Comparison of ENCODE assay signal across 19 cellular contexts in the genomic region with DNA sequence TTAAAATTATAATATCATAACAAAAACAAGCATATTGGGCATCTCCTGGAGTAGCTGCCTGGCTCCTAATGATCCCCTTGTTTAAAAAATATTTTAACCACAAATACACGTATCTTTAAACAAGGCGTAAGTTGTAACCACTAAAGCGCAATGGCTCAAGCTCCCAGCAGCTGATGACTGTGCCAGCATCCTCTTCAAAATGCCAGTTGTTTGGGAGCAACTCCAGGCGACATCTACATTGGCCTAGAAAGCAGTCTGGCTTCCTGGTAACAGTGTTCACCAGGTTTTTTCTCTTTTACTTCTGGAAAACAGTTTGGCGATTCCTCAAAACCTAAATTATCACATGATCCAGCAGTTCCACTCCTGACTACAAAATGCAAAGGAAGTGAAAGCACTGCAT. TPM values are rescaled to one million over a fixed set of nuclear protein-coding genes. Genes with fewer than 3 reads are reported as not detected.
DNase-seq lines count a peak whose midpoint lies in the region; ATAC-seq and TF ChIP-seq lines count a peak whose summit lies in the region.
"Had no signal": no experiment of that assay in that cellular context is flagged by ENCODE, and none has a peak within 500 bp of the region (broad histone marks: within the 10 kb centered on the region; RNA-seq: fewer than 3 reads in every experiment).

No MANE protein-coding gene starts in this region.

- no peaks in the 10 kb centered on the region for H3K9me3 Mint-ChIP-seq in activated CD8-positive, alpha-beta T cell treated with anti-CD3 and anti-CD28 coated beads for 36 hours
- H3K9me3 Mint-ChIP-seq in activated CD8-positive, alpha-beta T cell treated with anti-CD3 and anti-CD28 coated beads, Interleukin-2, amount 10 ng/mL, durations not matched to agents 7 days and 5 days (ENCODE audit: insufficient read depth): no peaks in the 10 kb centered on the region
- no peaks in the 10 kb centered on the region for H3K9me3 Mint-ChIP-seq in stimulated activated naive CD8-positive, alpha-beta T cell treated with anti-CD3 and anti-CD28 coated beads, Interleukin-15, Interleukin-2, amounts not matched to agents 100 ng/mL and 50 ng/mL, for 24 hours
- H3K9me3 Mint-ChIP-seq: CD8-positive, alpha-beta T cell; GM23338; H9 had no signal

- H3K27me3 Mint-ChIP-seq in activated CD8-positive, alpha-beta T cell treated with anti-CD3 and anti-CD28 coated beads for 36 hours: peaks cover 8% of the 10 kb centered on the region
- peaks cover 13% of the 10 kb centered on the region for H3K27me3 Mint-ChIP-seq in activated CD8-positive, alpha-beta T cell treated with anti-CD3 and anti-CD28 coated beads, Interleukin-2, amount 10 ng/mL, durations not matched to agents 7 days and 5 days (ENCODE audit: low read depth)
- peaks cover 35% of the 10 kb centered on the region for H3K27me3 Mint-ChIP-seq in stimulated activated naive CD8-positive, alpha-beta T cell treated with anti-CD3 and anti-CD28 coated beads, Interleukin-15, Interleukin-2, amounts not matched to agents 100 ng/mL and 50 ng/mL, for 24 hours

- DNase-seq in activated CD8-positive, alpha-beta T cell treated with anti-CD3 and anti-CD28 coated beads for 36 hours: no peak
- no peak for DNase-seq in activated CD8-positive, alpha-beta T cell treated with anti-CD3 and anti-CD28 coated beads, Interleukin-2, amount 10 ng/mL, durations not matched to agents 7 days and 5 days
- DNase-seq in Right ventricle myocardium superior: no peak
- DNase-seq in left ventricle myocardium inferior: no peak
- DNase-seq in stimulated activated naive CD8-positive, alpha-beta T cell treated with anti-CD3 and anti-CD28 coated beads, Interleukin-15, Interleukin-2, amounts not matched to agents 100 U/mL and 50 U/mL, for 24 hours: no peak
- DNase-seq: Caco-2; CD4-positive, CD25-positive, alpha-beta regulatory T cell; CD8-positive, alpha-beta T cell; DMS153; DND-41; H9 had no signal

- peaks cover 14% of the 10 kb centered on the region for H3K4me1 ChIP-seq in left ventricle myocardium inferior
- H3K4me1 ChIP-seq: BLaER1, Caco-2 had no signal

- H3K4me3 ChIP-seq in left ventricle myocardium inferior: no peak overlapping the region
- H3K4me3 ChIP-seq: BLaER1, GM23338 had no signal

- no peaks in the 10 kb centered on the region for H3K36me3 ChIP-seq in left ventricle myocardium inferior
- H3K36me3 ChIP-seq: BLaER1 had no signal

- intact Hi-C loops in activated CD8-positive, alpha-beta T cell treated with anti-CD3 and anti-CD28 coated beads for 36 hours (cut with micrococcal nuclease): no loop called here
- intact Hi-C loops in Right ventricle myocardium superior (cut with DNase I) (no loop called here), left ventricle myocardium inferior (cut with micrococcal nuclease) (no loop called here)

- no peaks in the 10 kb centered on the region for H3K27me3 ChIP-seq in left ventricle myocardium inferior (ENCODE audit: low read depth)
- H3K27me3 ChIP-seq: BLaER1 had no signal

- TF ChIP-seq CTCF in activated CD8-positive, alpha-beta T cell treated with anti-CD3 and anti-CD28 coated beads for 36 hours (IDR thresholded peaks at IDR 0.05): no peak
- TF ChIP-seq CTCF in left ventricle myocardium inferior (IDR thresholded peaks at IDR 0.05; ENCODE audit: borderline replicate concordance): no peak

- H3K36me3 Mint-ChIP-seq in activated CD8-positive, alpha-beta T cell treated with anti-CD3 and anti-CD28 coated beads for 36 hours (ENCODE audit: low read depth): no peaks in the 10 kb centered on the region
- no peaks in the 10 kb centered on the region for H3K36me3 Mint-ChIP-seq in activated CD8-positive, alpha-beta T cell treated with anti-CD3 and anti-CD28 coated beads, Interleukin-2, amount 10 ng/mL, durations not matched to agents 7 days and 5 days (ENCODE audit: low read depth)
- H3K36me3 Mint-ChIP-seq in stimulated activated naive CD8-positive, alpha-beta T cell treated with anti-CD3 and anti-CD28 coated beads, Interleukin-15, Interleukin-2, amounts not matched to agents 100 ng/mL and 50 ng/mL, for 24 hours (ENCODE audit: low read depth): no peaks in the 10 kb centered on the region
- H3K36me3 Mint-ChIP-seq: CD4-positive, CD25-positive, alpha-beta regulatory T cell; CD8-positive, alpha-beta T cell had no signal

- CTCF ChIA-PET in activated CD8-positive, alpha-beta T cell treated with anti-CD3 and anti-CD28 coated beads for 36 hours (lab: Charles Lee): interaction anchor here (1.5 kb wide), 1 partner anchor 56 kb away, joined by 4 read pairs; no protein-coding TSS in a partner anchor
- CTCF ChIA-PET in activated CD8-positive, alpha-beta T cell treated with anti-CD3 and anti-CD28 coated beads, Interleukin-2, amount 10 ng/mL, durations not matched to agents 7 days and 5 days (lab: Charles Lee): no interaction called here

- H3K4me3 Mint-ChIP-seq in activated CD8-positive, alpha-beta T cell treated with anti-CD3 and anti-CD28 coated beads for 36 hours: no peak overlapping the region
- no peak overlapping the region for H3K4me3 Mint-ChIP-seq in activated CD8-positive, alpha-beta T cell treated with anti-CD3 and anti-CD28 coated beads, Interleukin-2, amount 10 ng/mL, durations not matched to agents 7 days and 5 days
- peak overlapping the region; percentile 55 for H3K4me3 Mint-ChIP-seq in stimulated activated naive CD8-positive, alpha-beta T cell treated with anti-CD3 and anti-CD28 coated beads, Interleukin-15, Interleukin-2, amounts not matched to agents 100 ng/mL and 50 ng/mL, for 24 hours
- H3K4me3 Mint-ChIP-seq: B cell; CD4-positive, CD25-positive, alpha-beta regulatory T cell; CD8-positive, alpha-beta T cell; GM23338; H9 had no signal

- H3K27ac ChIP-seq in left ventricle myocardium inferior (replicated peaks): no peak overlapping the region
- H3K27ac ChIP-seq: 22Rv1, BLaER1, C4-2B had no signal

- no peaks in the 10 kb centered on the region for H3K9me3 ChIP-seq in left ventricle myocardium inferior (replicated peaks)
- H3K9me3 ChIP-seq: BLaER1, Caco-2 had no signal

- ATAC-seq in activated CD8-positive, alpha-beta T cell treated with anti-CD3 and anti-CD28 coated beads for 36 hours: no peak
- ATAC-seq in activated CD8-positive, alpha-beta T cell treated with anti-CD3 and anti-CD28 coated beads, Interleukin-2, amount 10 ng/mL, durations not matched to agents 7 days and 5 days: no peak
- ATAC-seq in Right ventricle myocardium superior (ENCODE audit: poor library complexity) (peak; percentile 84), GM19351 (IDR thresholded peaks at IDR 0.05; ENCODE audit: unreplicated experiment) (no peak)
- ATAC-seq in stimulated activated naive CD8-positive, alpha-beta T cell treated with anti-CD3 and anti-CD28 coated beads, Interleukin-15, Interleukin-2, amounts not matched to agents 100 U/mL and 50 U/mL, for 24 hours: no peak
- ATAC-seq: CD8-positive, alpha-beta T cell; GM23338; HCT116 had no signal

- H3K27ac Mint-ChIP-seq in activated CD8-positive, alpha-beta T cell treated with anti-CD3 and anti-CD28 coated beads for 36 hours: peak overlapping the region; percentile 55
- H3K27ac Mint-ChIP-seq in activated CD8-positive, alpha-beta T cell treated with anti-CD3 and anti-CD28 coated beads, Interleukin-2, amount 10 ng/mL, durations not matched to agents 7 days and 5 days: no peak overlapping the region
- H3K27ac Mint-ChIP-seq in stimulated activated naive CD8-positive, alpha-beta T cell treated with anti-CD3 and anti-CD28 coated beads, Interleukin-15, Interleukin-2, amounts not matched to agents 100 ng/mL and 50 ng/mL, for 24 hours: peak overlapping the region; percentile 94
- H3K27ac Mint-ChIP-seq: B cell; CD4-positive, CD25-positive, alpha-beta regulatory T cell; CD8-positive, alpha-beta T cell; GM23338; H9 had no signal

- peaks cover 8% of the 10 kb centered on the region for H3K4me1 Mint-ChIP-seq in activated CD8-positive, alpha-beta T cell treated with anti-CD3 and anti-CD28 coated beads for 36 hours (ENCODE audit: low read depth)
- H3K4me1 Mint-ChIP-seq in activated CD8-positive, alpha-beta T cell treated with anti-CD3 and anti-CD28 coated beads, Interleukin-2, amount 10 ng/mL, durations not matched to agents 7 days and 5 days (ENCODE audit: low read depth): no peaks in the 10 kb centered on the region
- peaks cover 11% of the 10 kb centered on the region for H3K4me1 Mint-ChIP-seq in stimulated activated naive CD8-positive, alpha-beta T cell treated with anti-CD3 and anti-CD28 coated beads, Interleukin-15, Interleukin-2, amounts not matched to agents 100 ng/mL and 50 ng/mL, for 24 hours (ENCODE audit: low read depth)
- H3K4me1 Mint-ChIP-seq: B cell; CD4-positive, CD25-positive, alpha-beta regulatory T cell had no signal

- POLR2A ChIA-PET in activated CD8-positive, alpha-beta T cell treated with anti-CD3 and anti-CD28 coated beads for 36 hours (lab: Charles Lee): no interaction called here
- POLR2A ChIA-PET in activated CD8-positive, alpha-beta T cell treated with anti-CD3 and anti-CD28 coated beads, Interleukin-2, amount 10 ng/mL, durations not matched to agents 7 days and 5 days (lab: Charles Lee): no interaction called here

RNA-seq across cellular contexts. Expression of gene PCOLCE2, which starts 13.8 kb away (rescaled TPM):
- 1 to 10 TPM; 1.1 TPM for total RNA-seq in activated CD8-positive, alpha-beta T cell treated with anti-CD3 and anti-CD28 coated beads for 36 hours
- not detected for total RNA-seq in activated CD8-positive, alpha-beta T cell treated with anti-CD3 and anti-CD28 coated beads, Interleukin-2, amount 10 ng/mL, durations not matched to agents 7 days and 5 days
- 52.7 TPM for total RNA-seq in Right ventricle myocardium superior
- total RNA-seq in left ventricle myocardium inferior: 74.3 TPM
- total RNA-seq: B cell; CD4-positive, CD25-positive, alpha-beta regulatory T cell; CD8-positive, alpha-beta T cell had no signal

Comparison
In these comparisons a context has a peak if more than half of its experiments do, and no peak if none do; other contexts are left out.
1. RNA of gene PCOLCE2, which starts 13.8 kb away (total RNA-seq): 74.3 TPM in left ventricle myocardium inferior (single experiment) and 52.7 TPM in Right ventricle myocardium superior (single experiment); 1.1 TPM in activated CD8-positive, alpha-beta T cell treated with anti-CD3 and anti-CD28 coated beads for 36 hours and not detected in activated CD8-positive, alpha-beta T cell treated with anti-CD3 and anti-CD28 coated beads, Interleukin-2, amount 10 ng/mL, durations not matched to agents 7 days and 5 days; every median in the first group is over 10 times any median in the second.